1 cellular context compared by ENCODE assay signal in genomic region chr9:96413312-96414221, GRCh38.
TF ChIP-seq lines count a peak whose summit lies in the region.

No MANE protein-coding gene starts in this region.

TF ChIP-seq in H1, 55 proteins besides CTCF, POLR2A, EP300 and RAD21:
- TF ChIP-seq NRF1 (IDR thresholded peaks at IDR 0.05; ENCODE audit: low read depth, low read length), result no peak
- peak; percentile 60; the same call in 1 of the 2 replicates for TF ChIP-seq MAFK (IDR thresholded peaks at IDR 0.05; ENCODE audit: low read depth, low read length)
- no peak for TF ChIP-seq RXRA (IDR thresholded peaks at IDR 0.05; ENCODE audit: insufficient read depth, low read depth, low read length)
- no peak for TF ChIP-seq SUZ12 (IDR thresholded peaks at IDR 0.05; ENCODE audit: low read length)
- no peak for TF ChIP-seq TCF12 (IDR thresholded peaks at IDR 0.05; ENCODE audit: low read depth, low read length)
- no peak for TF ChIP-seq JUND (IDR thresholded peaks at IDR 0.05; ENCODE audit: low read length)
- no peak for TF ChIP-seq TEAD4 (IDR thresholded peaks at IDR 0.05; ENCODE audit: low read depth, low read length)
